Comparison of ENCODE assay signal across 9 cellular contexts in the genomic region with DNA sequence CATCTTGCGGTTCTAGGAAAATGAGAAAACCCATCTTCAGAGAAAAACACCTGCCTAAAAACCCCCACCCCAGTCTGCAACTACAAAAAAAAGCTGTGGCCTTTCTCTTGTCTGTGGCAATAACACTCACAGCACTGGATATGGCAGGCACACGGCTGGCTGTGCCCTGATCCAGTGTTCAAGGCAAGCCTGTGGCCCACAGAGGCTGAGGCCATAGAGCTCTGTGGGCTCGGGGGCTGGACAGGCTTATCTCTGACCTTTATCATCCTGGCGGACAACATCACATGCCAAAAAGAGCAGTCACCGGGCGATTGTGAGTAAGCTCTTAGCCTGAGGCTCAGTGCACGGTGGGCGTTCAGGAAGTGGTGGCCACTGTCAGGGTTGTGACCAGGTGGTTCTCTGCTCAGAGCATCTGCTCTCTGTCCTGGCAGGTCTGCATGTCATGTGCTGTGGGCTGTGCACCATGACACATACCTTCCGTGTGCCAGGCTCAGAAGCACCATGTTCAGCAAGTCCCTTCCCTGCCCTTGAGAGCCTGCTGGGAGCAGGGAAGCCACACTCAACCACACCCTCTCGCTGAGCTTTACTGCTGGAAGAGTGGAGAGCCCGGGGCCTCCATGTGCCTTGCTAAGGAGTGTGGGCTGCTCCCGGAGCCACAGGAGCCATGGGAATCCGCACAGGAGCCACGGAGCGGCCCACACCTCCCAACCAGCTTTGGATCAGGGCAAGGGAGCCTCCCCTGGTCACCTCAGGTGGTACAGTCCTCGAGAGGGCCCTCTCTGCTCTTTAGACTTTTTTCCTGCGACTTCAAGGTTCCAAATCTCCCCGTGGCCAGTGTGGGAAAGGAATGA. TPM values are rescaled to one million over a fixed set of nuclear protein-coding genes. Genes with fewer than 3 reads are reported as not detected.
DNase-seq lines count a peak whose midpoint lies in the region; ATAC-seq and TF ChIP-seq lines count a peak whose summit lies in the region.
"Had no signal": no experiment of that assay in that cellular context is flagged by ENCODE, and none has a peak within 500 bp of the region (broad histone marks: within the 10 kb centered on the region; RNA-seq: fewer than 3 reads in every experiment).

No MANE protein-coding gene starts in this region.

- POLR2A ChIA-PET in activated CD4-positive, alpha-beta memory T cell treated with anti-CD3 and anti-CD28 coated beads, Interleukin-2, amount 10 ng/mL, durations not matched to agents 7 days and 5 days (lab: Charles Lee): no interaction called here

- 39 to 60% (median 47%) methylated on average over 8 to 18 of the region's 18 CpGs for WGBS in stomach, 5 donors

- no peaks in the 10 kb centered on the region for H3K27me3 ChIP-seq in stomach

- H3K9me3 ChIP-seq in stomach: no peaks in the 10 kb centered on the region

- DNase-seq in EL (peak; percentile 89), left colon (no peak), stomach (no peak), NCI-H524 treated with DMSO at 0.1 percent for 48 hours (lab: John Stamatoyannopoulos, UW) (no peak)
- peak; percentile 20 for DNase-seq in activated CD4-positive, alpha-beta memory T cell treated with anti-CD3 and anti-CD28 coated beads, Interleukin-2, amount 10 ng/mL, durations not matched to agents 7 days and 5 days

- no peaks in the 10 kb centered on the region for H3K36me3 Mint-ChIP-seq in activated CD4-positive, alpha-beta memory T cell treated with anti-CD3 and anti-CD28 coated beads, Interleukin-2, amount 10 ng/mL, durations not matched to agents 7 days and 5 days (ENCODE audit: low read depth)

- CTCF ChIA-PET in activated CD4-positive, alpha-beta memory T cell treated with anti-CD3 and anti-CD28 coated beads, Interleukin-2, amount 10 ng/mL, durations not matched to agents 7 days and 5 days (lab: Charles Lee): interaction anchor here (0.6 to 1.1 kb wide), 5 partner anchors 21 to 44 kb away, joined by 3 read pairs; a partner anchor contains a TSS

- no peaks in the 10 kb centered on the region for H3K9me3 Mint-ChIP-seq in activated CD4-positive, alpha-beta memory T cell treated with anti-CD3 and anti-CD28 coated beads, Interleukin-2, amount 10 ng/mL, durations not matched to agents 7 days and 5 days

- no peak for TF ChIP-seq EP300 in stomach (IDR thresholded peaks at IDR 0.05)

- ATAC-seq in HG02885 (IDR thresholded peaks at IDR 0.05; ENCODE audit: poor library complexity, unreplicated experiment) (peak; percentile 69), left colon (peak; percentile 45), GM18505 (IDR thresholded peaks at IDR 0.05; ENCODE audit: unreplicated experiment) (no peak), GM19455 (IDR thresholded peaks at IDR 0.05; ENCODE audit: unreplicated experiment) (no peak)

- peaks cover 3% of the 10 kb centered on the region for H3K27me3 Mint-ChIP-seq in activated CD4-positive, alpha-beta memory T cell treated with anti-CD3 and anti-CD28 coated beads, Interleukin-2, amount 10 ng/mL, durations not matched to agents 7 days and 5 days

- H3K36me3 ChIP-seq in stomach: no peaks in the 10 kb centered on the region

- no peak overlapping the region for H3K27ac ChIP-seq in stomach

- no peak overlapping the region for H3K4me3 Mint-ChIP-seq in activated CD4-positive, alpha-beta memory T cell treated with anti-CD3 and anti-CD28 coated beads, Interleukin-2, amount 10 ng/mL, durations not matched to agents 7 days and 5 days

- no peak for TF ChIP-seq CTCF in stomach (IDR thresholded peaks at IDR 0.05)

- H3K4me1 Mint-ChIP-seq in activated CD4-positive, alpha-beta memory T cell treated with anti-CD3 and anti-CD28 coated beads, Interleukin-2, amount 10 ng/mL, durations not matched to agents 7 days and 5 days: peaks cover 11% of the 10 kb centered on the region

- H3K4me1 ChIP-seq in stomach: no peaks in the 10 kb centered on the region

- H3K27ac Mint-ChIP-seq in activated CD4-positive, alpha-beta memory T cell treated with anti-CD3 and anti-CD28 coated beads, Interleukin-2, amount 10 ng/mL, durations not matched to agents 7 days and 5 days: no peak overlapping the region

- intact Hi-C loops in left colon (cut with DNase I, micrococcal nuclease) (no loop called here), stomach (cut with DNase I; ENCODE audit: low total_unique reads) (no loop called here)

- no peak overlapping the region for H3K4me3 ChIP-seq in stomach

- TF ChIP-seq POLR2A in GM18505 (IDR thresholded peaks at IDR 0.05; ENCODE audit: borderline replicate concordance, extremely low read depth, insufficient read depth, insufficient read length) (no peak), stomach (IDR thresholded peaks at IDR 0.05) (no peak)

RNA-seq across cellular contexts. Expression of a gene that starts 34.6 kb away (rescaled TPM):
- total RNA-seq in activated CD4-positive, alpha-beta memory T cell treated with anti-CD3 and anti-CD28 coated beads, Interleukin-2, amount 10 ng/mL, durations not matched to agents 7 days and 5 days: not detected
- not detected for total RNA-seq in left colon
- total RNA-seq in stomach: not detected
- not detected for polyA plus RNA-seq in stomach
- total RNA-seq: skeletal muscle tissue had no signal

RNA-seq across cellular contexts. Expression of a gene that starts 41.7 kb away (rescaled TPM):
- total RNA-seq in activated CD4-positive, alpha-beta memory T cell treated with anti-CD3 and anti-CD28 coated beads, Interleukin-2, amount 10 ng/mL, durations not matched to agents 7 days and 5 days: not detected
- total RNA-seq in left colon (10 to 100 TPM in 1 of 2 donors, 1 to 10 TPM in 1; 3.3 to 12.7 TPM), stomach (10 to 100 TPM in 1 of 5 donors, 1 to 10 TPM in 4; 1.7 to 91.2 (median 4.1) TPM)
- 1 to 10 TPM in 1 of 3 donors, under 1 TPM in 2; 0.56 to 3.9 (median 0.61) TPM for polyA plus RNA-seq in stomach

RNA-seq across cellular contexts. Expression of a gene that starts 43.1 kb away (rescaled TPM):
- total RNA-seq in activated CD4-positive, alpha-beta memory T cell treated with anti-CD3 and anti-CD28 coated beads, Interleukin-2, amount 10 ng/mL, durations not matched to agents 7 days and 5 days: 1,000 to 10,000 TPM; 1,297 to 1,317 TPM
- 100 to 1,000 TPM; 771 to 811 TPM for total RNA-seq in left colon
- 1,000 to 10,000 TPM in 4 of 5 donors, 100 to 1,000 TPM in 1; 941 to 2,249 (median 1,140) TPM for total RNA-seq in stomach
- 1,000 to 10,000 TPM; 5,221 to 6,131 (median 5,285) TPM for polyA plus RNA-seq in stomach

RNA-seq across cellular contexts. Expression of a gene that starts 43.3 kb away (rescaled TPM):
- 10 to 100 TPM; 76.6 to 79.4 TPM for total RNA-seq in activated CD4-positive, alpha-beta memory T cell treated with anti-CD3 and anti-CD28 coated beads, Interleukin-2, amount 10 ng/mL, durations not matched to agents 7 days and 5 days
- total RNA-seq in left colon: 10 to 100 TPM; 43.4 to 51.6 TPM
- 10 to 100 TPM in 4 of 5 donors, not detected in 1; 20.4 to 71.0 (median 29.3) TPM for total RNA-seq in stomach
- 10 to 100 TPM; 43.6 to 55.3 (median 49.6) TPM for polyA plus RNA-seq in stomach

RNA-seq across cellular contexts. Expression of a gene that starts 47.5 kb away (rescaled TPM):
- under 1 TPM; 0.28 to 0.76 TPM for total RNA-seq in activated CD4-positive, alpha-beta memory T cell treated with anti-CD3 and anti-CD28 coated beads, Interleukin-2, amount 10 ng/mL, durations not matched to agents 7 days and 5 days
- total RNA-seq in left colon (1 to 10 TPM; 4.6 to 7.1 TPM), stomach (1 to 10 TPM in 4 of 5 donors, not detected in 1; 1.5 to 3.2 (median 2.9) TPM)
- under 1 TPM; 0.15 to 0.60 (median 0.44) TPM for polyA plus RNA-seq in stomach

Comparison
In these comparisons a context has a peak if more than half of its experiments do, and no peak if none do; other contexts are left out.
1. DNase-seq: peak in EL (single experiment) and activated CD4-positive, alpha-beta memory T cell treated with anti-CD3 and anti-CD28 coated beads, Interleukin-2, amount 10 ng/mL, durations not matched to agents 7 days and 5 days (single experiment); none in left colon (0 of 2), stomach (single experiment) and NCI-H524 treated with DMSO at 0.1 percent for 48 hours (single experiment).
2. ATAC-seq: peak in HG02885 (single experiment) and left colon (single experiment); none in GM18505 (single experiment) and GM19455 (single experiment).